Comparison of ENCODE assay signal across 18 cellular contexts in genomic region chr5:147751156-147751830, GRCh38. TPM values are rescaled to one million over a fixed set of nuclear protein-coding genes. Genes with fewer than 3 reads are reported as not detected.
A peak's percentile ranks its signal among the peaks of the same experiment; 100 is the strongest.
DNase-seq lines count a peak whose midpoint lies in the region; ATAC-seq and TF ChIP-seq lines count a peak whose summit lies in the region.
"Had no signal": no experiment of that assay in that cellular context is flagged by ENCODE, and none has a peak within 500 bp of the region (broad histone marks: within the 10 kb centered on the region; RNA-seq: fewer than 3 reads in every experiment).

No MANE protein-coding gene starts in this region.

- in situ Hi-C loops in SK-MEL-5 (cut with HindIII; ENCODE audit: low pct_unique_long_range_greater_than_20kb, low sequenced_read_pairs): no loop called here

- ATAC-seq in SK-N-SH treated with all-trans-retinoic acid at 6 μM for 48 hours (no peak), GM21390 (IDR thresholded peaks at IDR 0.05; ENCODE audit: unreplicated experiment) (no peak)
- ATAC-seq: mucosa of descending colon had no signal

- no peak for TF ChIP-seq CTCF in foreskin fibroblast (IDR thresholded peaks at IDR 0.05; ENCODE audit: low read depth, low read length)

- H3K27ac ChIP-seq in layer of hippocampus (ENCODE audit: low read depth, low read length) (peak overlapping the region; percentile 52), substantia nigra (ENCODE audit: low read depth, low read length, poor library complexity, severe bottlenecking) (peak overlapping the region; percentile 74)
- H3K27ac ChIP-seq: 22Rv1, brain microvascular endothelial cell, C4-2B, esophagus squamous epithelium, tibial artery had no signal

- H3K4me3 ChIP-seq in foreskin fibroblast (ENCODE audit: low read depth in 1 of 2, low read length in 2 of 2): no peak overlapping the region
- H3K4me3 ChIP-seq: esophagus squamous epithelium, mucosa of descending colon, tibial artery had no signal

- DNase-seq in DMS153 (lab: John Stamatoyannopoulos, UW) (peak; percentile 13), DMS153 treated with DMSO at 0.1 percent for 48 hours (lab: John Stamatoyannopoulos, UW; ENCODE audit: unreplicated experiment) (no peak), SK-MEL-5 (ENCODE audit: low read depth, low spot score) (peak; percentile 21), substantia nigra (lab: John Stamatoyannopoulos, UW) (peak in 32 of 49 donors; percentile 1 to 58 (median 21)), foreskin fibroblast (no peak)
- DNase-seq: activated CD4-positive, alpha-beta T cell treated with anti-CD3 and anti-CD28 coated beads, Interleukin-2, amount 10 ng/mL, durations not matched to agents 7 days and 5 days; activated naive CD4-positive, alpha-beta T cell treated with anti-CD3 and anti-CD28 coated beads, Interleukin-2, amount 50 U/mL, for 16 hours; brain microvascular endothelial cell; DMS53; esophagus squamous epithelium; mucosa of descending colon; small intestine; tibial artery had no signal

- no peaks in the 10 kb centered on the region for H3K27me3 ChIP-seq in layer of hippocampus (ENCODE audit: control insufficient read depth, insufficient read depth, low read length)
- H3K27me3 ChIP-seq: brain microvascular endothelial cell, esophagus squamous epithelium, tibial artery had no signal

TF ChIP-seq in SK-N-SH treated with all-trans-retinoic acid at 6 μM for 48 hours, 23 proteins besides CTCF, POLR2A, EP300 and RAD21:
- TF ChIP-seq CREB5 (CRISPR knock-in tag; IDR thresholded peaks at IDR 0.05; ENCODE audit: low read depth): no peak
- TF ChIP-seq ISL1 (CRISPR knock-in tag; IDR thresholded peaks at IDR 0.05): no peak

RNA-seq across cellular contexts. Expression of gene JAKMIP2, which starts 31.2 kb away (rescaled TPM):
- total RNA-seq in SK-MEL-5 (2014; rRNA removed; shearing (Covaris generic)): 0.03 and 0.05 TPM in 2 replicates
- polyA plus RNA-seq in SK-MEL-5 (2015; cell fraction: cytosol; rRNA removed): 0.06 and 0.20 TPM in 2 replicates
- polyA plus RNA-seq in SK-MEL-5 (2015; cell fraction: nucleus; rRNA removed): not detected in 2 replicates

Comparison
In these comparisons a context has a peak if more than half of its experiments do, and no peak if none do; other contexts are left out.
1. DNase-seq: peak in DMS153 (single experiment), SK-MEL-5 (single experiment) and substantia nigra (32 of 49); none in DMS153 treated with DMSO at 0.1 percent for 48 hours (single experiment) and foreskin fibroblast (0 of 2).